ENCODE assay signal across 19 cellular contexts in genomic region chr6:46305833-46306232, GRCh38.
DNase-seq lines count a peak whose midpoint lies in the region; TF ChIP-seq lines count a peak whose summit lies in the region.
"Had no signal": no experiment of that assay in that cellular context is flagged by ENCODE, and none has a peak within 500 bp of the region (broad histone marks: within the 10 kb centered on the region; RNA-seq: fewer than 3 reads in every experiment).

No MANE protein-coding gene starts in this region.

- CTCF ChIA-PET in MCF 10A (lab: Yijun Ruan, JAX) = interaction anchor here (0.7 kb wide), 1 partner anchor 354 kb away, joined by 7 read pairs; no protein-coding TSS in a partner anchor

- H3K27ac Mint-ChIP-seq in MCF 10A (ENCODE audit: low read depth, unreplicated experiment) (no peak overlapping the region), neural crest cell (ENCODE audit: unreplicated experiment) (peak overlapping the region; percentile 32)
- H3K27ac Mint-ChIP-seq: B cell; CD8-positive, alpha-beta T cell; HFFc6 had no signal

- H3K4me3 Mint-ChIP-seq in MCF 10A (ENCODE audit: unreplicated experiment) (no peak overlapping the region), neural crest cell (no peak overlapping the region)
- H3K4me3 Mint-ChIP-seq: B cell; CD8-positive, alpha-beta T cell; HFFc6 had no signal

- DNase-seq in MCF 10A (ENCODE audit: unreplicated experiment) (peak; percentile 5), breast epithelium (ENCODE audit: low spot score in 2 of 2) (no peak), COR-L47 (lab: John Stamatoyannopoulos, UW) (peak; percentile 62), NCI-H69 (lab: John Stamatoyannopoulos, UW) (peak; percentile 99), neural crest cell (ENCODE audit: low read depth, low spot score) (no peak), GM03348 (ENCODE audit: low spot score) (no peak), kidney glomerular epithelial cell (lab: John Stamatoyannopoulos, UW) (no peak)
- DNase-seq in activated CD4-positive, CD25-positive, alpha-beta regulatory T cell (lab: John Stamatoyannopoulos, UW) = no peak
- DNase-seq: CD8-positive, alpha-beta T cell; DMS 273 treated with DMSO at 0.1 percent for 48 hours; DMS53; DND-41; EL; GOT3; H7; HFFc6 had no signal

- no peaks in the 10 kb centered on the region for H3K36me3 ChIP-seq in breast epithelium
- H3K36me3 ChIP-seq: BLaER1 treated with 17β-estradiol and CSF1 and Interleukin-3, amounts not matched to agents 10 nM and 100 nM had no signal

- intact Hi-C loops in MCF 10A (cut with micrococcal nuclease) (no loop called here), breast epithelium (cut with DNase I; ENCODE audit: low total_unique reads) (no loop called here)

- H3K4me3 ChIP-seq in breast epithelium = no peak overlapping the region
- H3K4me3 ChIP-seq: BLaER1 treated with 17β-estradiol and CSF1 and Interleukin-3, amounts not matched to agents 10 nM and 100 nM had no signal

- H3K27ac ChIP-seq in breast epithelium = no peak overlapping the region
- H3K27ac ChIP-seq: BLaER1 treated with 17β-estradiol and CSF1 and Interleukin-3, amounts not matched to agents 10 nM and 100 nM; HL-60 had no signal

- POLR2A ChIA-PET in MCF 10A (lab: Yijun Ruan, JAX) = interaction anchor here (0.6 kb wide), 1 partner anchor 454 kb away, joined by 3 read pairs; no protein-coding TSS in a partner anchor

- H3K27me3 ChIP-seq in breast epithelium = no peaks in the 10 kb centered on the region
- H3K27me3 ChIP-seq: BLaER1 treated with 17β-estradiol and CSF1 and Interleukin-3, amounts not matched to agents 10 nM and 100 nM had no signal

- BruUV-seq in MCF 10A (replicated peaks; lab: Mats Ljungman, UMichigan) = no TSS peak

- TF ChIP-seq CTCF in MCF 10A (IDR thresholded peaks at IDR 0.05; ENCODE audit: unreplicated experiment) = no peak
- no peak for TF ChIP-seq CTCF in breast epithelium (IDR thresholded peaks at IDR 0.05)
- no peak for TF ChIP-seq CTCF in neural crest cell (conservative IDR thresholded peaks at IDR 0.05)

- no peaks in the 10 kb centered on the region for H3K9me3 ChIP-seq in breast epithelium

- H3K36me3 Mint-ChIP-seq in MCF 10A (ENCODE audit: insufficient read depth, unreplicated experiment) (no peaks in the 10 kb centered on the region), neural crest cell (ENCODE audit: low read depth) (no peaks in the 10 kb centered on the region)
- H3K36me3 Mint-ChIP-seq: CD8-positive, alpha-beta T cell had no signal

- H3K4me1 Mint-ChIP-seq in MCF 10A (ENCODE audit: insufficient read depth, unreplicated experiment) (no peaks in the 10 kb centered on the region), neural crest cell (no peaks in the 10 kb centered on the region)
- H3K4me1 Mint-ChIP-seq: B cell had no signal

- no peak for TF ChIP-seq POLR2A in breast epithelium (IDR thresholded peaks at IDR 0.05)

- H3K9me3 Mint-ChIP-seq in MCF 10A (ENCODE audit: unreplicated experiment) = no peaks in the 10 kb centered on the region
- H3K9me3 Mint-ChIP-seq in neural crest cell = no peaks in the 10 kb centered on the region
- H3K9me3 Mint-ChIP-seq: CD8-positive, alpha-beta T cell had no signal

- no peaks in the 10 kb centered on the region for H3K4me1 ChIP-seq in breast epithelium
- H3K4me1 ChIP-seq: BLaER1 treated with 17β-estradiol and CSF1 and Interleukin-3, amounts not matched to agents 10 nM and 100 nM had no signal

- H3K27me3 Mint-ChIP-seq in MCF 10A (ENCODE audit: insufficient read depth, unreplicated experiment) (peaks cover 16% of the 10 kb centered on the region), neural crest cell (ENCODE audit: low read depth) (peaks cover 5% of the 10 kb centered on the region)

Comparison
In these comparisons a context has a peak if more than half of its experiments do, and no peak if none do; other contexts are left out.
1. DNase-seq: peak in MCF 10A (single experiment), COR-L47 (single experiment) and NCI-H69 (single experiment); none in breast epithelium (0 of 2), neural crest cell (single experiment), activated CD4-positive, CD25-positive, alpha-beta regulatory T cell (0 of 4), GM03348 (single experiment) and kidney glomerular epithelial cell (single experiment).